In the genomic region with DNA sequence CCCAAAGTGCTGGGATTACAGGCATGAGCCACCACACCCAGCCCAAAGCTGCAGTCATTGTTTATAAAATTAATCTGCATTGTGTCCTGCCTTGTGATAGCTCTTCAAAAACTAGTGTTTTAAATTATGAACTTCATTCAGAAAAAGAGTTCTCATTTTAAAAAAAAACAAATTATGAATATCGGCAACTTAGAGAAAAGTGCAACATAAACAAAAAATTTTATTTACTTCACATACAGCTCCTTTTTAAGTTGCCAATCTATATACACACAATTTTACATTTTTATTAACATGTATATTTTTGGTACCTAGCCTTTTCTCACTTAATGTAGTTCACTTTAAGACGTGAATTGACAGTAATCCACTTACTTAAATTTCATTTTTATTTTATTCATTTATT, we compare ENCODE assay signal across 33 cellular contexts.
"Had no signal": no experiment of that assay in that cellular context is flagged by ENCODE, and none has a peak within 500 bp of the region (broad histone marks: within the 10 kb centered on the region; RNA-seq: fewer than 3 reads in every experiment).

No MANE protein-coding gene starts in this region.

- H3K27me3 Mint-ChIP-seq: activated CD4-positive, alpha-beta memory T cell treated with anti-CD3 and anti-CD28 coated beads, Interleukin-2, amount 10 ng/mL, durations not matched to agents 7 days and 5 days; activated CD4-positive, alpha-beta T cell treated with anti-CD3 and anti-CD28 coated beads, Interleukin-2, amount 10 ng/mL, durations not matched to agents 7 days and 5 days; activated naive CD4-positive, alpha-beta T cell treated with anti-CD3 and anti-CD28 coated beads, Interleukin-2, amount 50 U/mL, for 24 hours; activated naive CD8-positive, alpha-beta T cell treated with anti-CD3 and anti-CD28 coated beads for 36 hours; activated naive CD8-positive, alpha-beta T cell treated with anti-CD3 and anti-CD28 coated beads, Interleukin-2, amount 50 U/mL, for 24 hours had no signal

- H2AFZ ChIP-seq: hepatocyte had no signal

- H3K4me2 ChIP-seq: hepatocyte had no signal

- H3K4me1 ChIP-seq: body of pancreas, esophagus squamous epithelium, gastroesophageal sphincter had no signal

- H3K27me3 ChIP-seq: adrenal gland, body of pancreas, esophagus squamous epithelium, gastroesophageal sphincter, heart right ventricle, hepatocyte had no signal

- H3K9me3 Mint-ChIP-seq: activated CD4-positive, alpha-beta memory T cell treated with anti-CD3 and anti-CD28 coated beads, Interleukin-2, amount 10 ng/mL, durations not matched to agents 7 days and 5 days; activated CD4-positive, alpha-beta T cell treated with anti-CD3 and anti-CD28 coated beads, Interleukin-2, amount 10 ng/mL, durations not matched to agents 7 days and 5 days; activated naive CD4-positive, alpha-beta T cell treated with anti-CD3 and anti-CD28 coated beads for 36 hours; activated naive CD4-positive, alpha-beta T cell treated with anti-CD3 and anti-CD28 coated beads, Interleukin-2, amount 50 U/mL, for 24 hours; activated naive CD8-positive, alpha-beta T cell treated with anti-CD3 and anti-CD28 coated beads for 36 hours; activated naive CD8-positive, alpha-beta T cell treated with anti-CD3 and anti-CD28 coated beads, Interleukin-2, amount 50 U/mL, for 24 hours; activated T-cell treated with anti-CD3 and anti-CD28 coated beads, Interleukin-2, amount 50 U/mL, for 4 hours; activated T-helper 1 cell treated with anti-CD3 and anti-CD28 coated beads, Interleukin-12 subunit alpha, Interleukin-12 subunit beta, Interleukin-2, Interleukin-4 antibody, amounts not matched to agents 30 ng/mL and 10 ng/mL and 1 ng/mL, durations not matched to agents 14 hours and 24 hours and 36 hours; activated T-helper 2 cell treated with anti-CD3 and anti-CD28 coated beads, Interferon-gamma antibody, Interleukin-2, Interleukin-4, amounts not matched to agents 10 μg/mL and 5 μg/mL and 100 μg/mL, durations not matched to agents 14 hours and 24 hours and 36 hours; WTC11 had no signal

- FAIRE-seq: colon, endometrium, endothelial cell of umbilical vein had no signal

- H3K9me3 ChIP-seq: adrenal gland, body of pancreas, esophagus squamous epithelium, gastroesophageal sphincter, heart right ventricle had no signal

- H3K27ac ChIP-seq: adrenal gland, body of pancreas, epithelial cell of prostate, esophagus squamous epithelium, gastroesophageal sphincter, heart right ventricle, hepatocyte, VCaP had no signal

- H3K4me3 ChIP-seq: adrenal gland, body of pancreas, esophagus squamous epithelium, gastroesophageal sphincter, heart right ventricle, hepatocyte had no signal

- H3K27ac Mint-ChIP-seq: activated CD4-positive, alpha-beta memory T cell treated with anti-CD3 and anti-CD28 coated beads, Interleukin-2, amount 10 ng/mL, durations not matched to agents 7 days and 5 days; activated CD4-positive, alpha-beta T cell treated with anti-CD3 and anti-CD28 coated beads, Interleukin-2, amount 10 ng/mL, durations not matched to agents 7 days and 5 days; activated naive CD4-positive, alpha-beta T cell treated with anti-CD3 and anti-CD28 coated beads for 36 hours; activated naive CD4-positive, alpha-beta T cell treated with anti-CD3 and anti-CD28 coated beads, Interleukin-2, amount 50 U/mL, for 24 hours; activated naive CD8-positive, alpha-beta T cell treated with anti-CD3 and anti-CD28 coated beads for 36 hours; activated naive CD8-positive, alpha-beta T cell treated with anti-CD3 and anti-CD28 coated beads, Interleukin-2, amount 50 U/mL, for 24 hours; activated T-helper 1 cell treated with anti-CD3 and anti-CD28 coated beads, Interleukin-12 subunit alpha, Interleukin-12 subunit beta, Interleukin-2, Interleukin-4 antibody, amounts not matched to agents 30 ng/mL and 10 ng/mL and 1 ng/mL, durations not matched to agents 14 hours and 24 hours and 36 hours; activated T-helper 2 cell treated with anti-CD3 and anti-CD28 coated beads, Interferon-gamma antibody, Interleukin-2, Interleukin-4, amounts not matched to agents 10 μg/mL and 5 μg/mL and 100 μg/mL, durations not matched to agents 14 hours and 24 hours and 36 hours; WTC11 had no signal

- H3K79me2 ChIP-seq: hepatocyte had no signal

- H3K4me3 Mint-ChIP-seq: activated CD4-positive, alpha-beta memory T cell treated with anti-CD3 and anti-CD28 coated beads, Interleukin-2, amount 10 ng/mL, durations not matched to agents 7 days and 5 days; activated CD4-positive, alpha-beta T cell treated with anti-CD3 and anti-CD28 coated beads, Interleukin-2, amount 10 ng/mL, durations not matched to agents 7 days and 5 days; activated naive CD4-positive, alpha-beta T cell treated with anti-CD3 and anti-CD28 coated beads for 36 hours; activated naive CD4-positive, alpha-beta T cell treated with anti-CD3 and anti-CD28 coated beads, Interleukin-2, amount 50 U/mL, for 24 hours; activated naive CD8-positive, alpha-beta T cell treated with anti-CD3 and anti-CD28 coated beads for 36 hours; activated naive CD8-positive, alpha-beta T cell treated with anti-CD3 and anti-CD28 coated beads, Interleukin-2, amount 50 U/mL, for 24 hours; activated T-cell treated with anti-CD3 and anti-CD28 coated beads, Interleukin-2, amount 50 U/mL, for 4 hours; activated T-helper 1 cell treated with anti-CD3 and anti-CD28 coated beads, Interleukin-12 subunit alpha, Interleukin-12 subunit beta, Interleukin-2, Interleukin-4 antibody, amounts not matched to agents 30 ng/mL and 10 ng/mL and 1 ng/mL, durations not matched to agents 14 hours and 24 hours and 36 hours; WTC11 had no signal

- DNase-seq: activated CD4-positive, alpha-beta memory T cell treated with anti-CD3 and anti-CD28 coated beads, Interleukin-2, amount 10 ng/mL, durations not matched to agents 7 days and 5 days; activated CD4-positive, alpha-beta T cell treated with anti-CD3 and anti-CD28 coated beads for 1 hour; activated CD4-positive, alpha-beta T cell treated with anti-CD3 and anti-CD28 coated beads for 4 hours; activated CD4-positive, alpha-beta T cell treated with anti-CD3 and anti-CD28 coated beads, Interleukin-2, amount 10 ng/mL, durations not matched to agents 7 days and 5 days; activated CD4-positive, alpha-beta T cell treated with anti-CD3 and anti-CD28 coated beads, Interleukin-2, amount 50 U/mL, for 4 hours; activated effector memory CD4-positive, alpha-beta T cell treated with anti-CD3 and anti-CD28 coated beads, Interleukin-2, amount 50 U/mL, for 16 hours; activated naive CD4-positive, alpha-beta T cell treated with anti-CD3 and anti-CD28 coated beads for 36 hours; activated naive CD8-positive, alpha-beta T cell treated with anti-CD3 and anti-CD28 coated beads for 36 hours; activated naive CD8-positive, alpha-beta T cell treated with anti-CD3 and anti-CD28 coated beads, Interleukin-2, amount 50 U/mL, for 24 hours; activated T-cell treated with anti-CD3 and anti-CD28 coated beads, Interleukin-2, amount 50 U/mL, for 4 hours; adrenal gland; amygdala; aorta; body of pancreas; caudate nucleus; cortex of kidney; dermis blood vessel endothelial cell; effector CD4-positive, alpha-beta T cell; esophagus squamous epithelium; foreskin melanocyte; heart right ventricle; T-helper 2 cell had no signal

- ATAC-seq: activated naive CD8-positive, alpha-beta T cell treated with anti-CD3 and anti-CD28 coated beads, Interleukin-2, amount 50 U/mL, for 24 hours; activated T-cell treated with anti-CD3 and anti-CD28 coated beads, Interleukin-2, amount 50 U/mL, for 4 hours; body of pancreas; gastroesophageal sphincter; heart right ventricle; WTC11 had no signal
